ENCODE assay signal across 17 cellular contexts in genomic region chrX:63922221-63922620, GRCh38.
A peak's percentile ranks its signal among the peaks of the same experiment; 100 is the strongest.
DNase-seq lines count a peak whose midpoint lies in the region; ATAC-seq and TF ChIP-seq lines count a peak whose summit lies in the region.
"Had no signal": no experiment of that assay in that cellular context is flagged by ENCODE, and none has a peak within 500 bp of the region (broad histone marks: within the 10 kb centered on the region; RNA-seq: fewer than 3 reads in every experiment).

No MANE protein-coding gene starts in this region.

- peak overlapping the region; percentile 50 for H3K27ac ChIP-seq in RWPE2 (ENCODE audit: poor library complexity, severe bottlenecking)
- H3K27ac ChIP-seq: psoas muscle had no signal

- H3K9me3 ChIP-seq in RWPE2 (ENCODE audit: severe bottlenecking) = no peaks in the 10 kb centered on the region
- H3K9me3 ChIP-seq in skeletal muscle satellite cell (replicated peaks; ENCODE audit: low read length) = no peaks in the 10 kb centered on the region

- H3K4me1 ChIP-seq in RWPE2 (ENCODE audit: insufficient read depth, poor library complexity, severe bottlenecking) (no peaks in the 10 kb centered on the region), skeletal muscle satellite cell (ENCODE audit: control insufficient read depth, insufficient read depth, low read length) (peaks cover 24% of the 10 kb centered on the region)
- H3K4me1 ChIP-seq: psoas muscle had no signal

- H3K36me3 ChIP-seq in RWPE2 (ENCODE audit: low read depth) (no peaks in the 10 kb centered on the region), skeletal muscle satellite cell (ENCODE audit: insufficient read depth, low read length) (no peaks in the 10 kb centered on the region)

- peak overlapping the region; percentile 31 for H3K4me2 ChIP-seq in skeletal muscle satellite cell (ENCODE audit: low read length)

- TF ChIP-seq CTCF in RWPE2 (IDR thresholded peaks at IDR 0.05; ENCODE audit: poor library complexity, severe bottlenecking) = no peak
- TF ChIP-seq CTCF in epithelial cell of proximal tubule (conservative IDR thresholded peaks at IDR 0.05; ENCODE audit: low read depth, low read length) = no peak
- TF ChIP-seq CTCF in natural killer cell (IDR thresholded peaks at IDR 0.05) = no peak

- H3K4me1 Mint-ChIP-seq in natural killer cell = no peaks in the 10 kb centered on the region
- H3K4me1 Mint-ChIP-seq: activated B cell treated with CpG ODN at 0.5 μM for 24 hours had no signal

- ATAC-seq in RWPE2 (ENCODE audit: low read depth) = peak; percentile 79
- ATAC-seq in GM19397 (IDR thresholded peaks at IDR 0.05; ENCODE audit: unreplicated experiment) = no peak
- no peak for ATAC-seq in natural killer cell
- ATAC-seq: left colon, psoas muscle had no signal

- H3K9ac ChIP-seq in skeletal muscle satellite cell (ENCODE audit: low read depth, low read length) = peak overlapping the region; percentile 47

- no peak overlapping the region for H3K4me3 ChIP-seq in RWPE2 (ENCODE audit: severe bottlenecking)
- H3K4me3 ChIP-seq in epithelial cell of proximal tubule (ENCODE audit: low read depth, low read length) = no peak overlapping the region
- H3K4me3 ChIP-seq in skeletal muscle satellite cell (ENCODE audit: low read length) = no peak overlapping the region
- H3K4me3 ChIP-seq: psoas muscle had no signal

- H3K9me3 Mint-ChIP-seq in natural killer cell = peaks cover 2 to 8% of the 10 kb centered on the region in 2 donors
- H3K9me3 Mint-ChIP-seq: activated B cell treated with CpG ODN at 0.5 μM for 24 hours had no signal

- H3K27ac Mint-ChIP-seq in natural killer cell = no peak overlapping the region
- H3K27ac Mint-ChIP-seq: activated B cell treated with CpG ODN at 0.5 μM for 24 hours; CD4-positive, alpha-beta T cell had no signal

- no peaks in the 10 kb centered on the region for H3K27me3 Mint-ChIP-seq in natural killer cell (ENCODE audit: low read depth in 2 of 2)
- H3K27me3 Mint-ChIP-seq: activated B cell treated with CpG ODN at 0.5 μM for 24 hours; CD4-positive, alpha-beta T cell had no signal

- H3K27me3 ChIP-seq in RWPE2 (ENCODE audit: insufficient read depth, poor library complexity, severe bottlenecking) = no peaks in the 10 kb centered on the region
- H3K27me3 ChIP-seq in skeletal muscle satellite cell (ENCODE audit: control insufficient read depth, insufficient read depth, low read length) = no peaks in the 10 kb centered on the region

- peak; percentile 45 for DNase-seq in GM04503 (ENCODE audit: low read depth)
- DNase-seq in RWPE2 (ENCODE audit: low spot score) = no peak
- DNase-seq in epithelial cell of proximal tubule (ENCODE audit: low read depth) = peak; percentile 1
- no peak for DNase-seq in NCI-H524 (lab: John Stamatoyannopoulos, UW)
- DNase-seq in medulla oblongata (ENCODE audit: extremely low spot score) = no peak
- no peak for DNase-seq in natural killer cell
- DNase-seq: activated B cell treated with CpG ODN at 0.5 μM for 24 hours; caudate nucleus; CD4-positive, alpha-beta T cell; left colon; NCI-H1436 treated with DMSO at 0.1 percent for 48 hours; NCI-H446; psoas muscle; stimulated activated CD4-positive, alpha-beta T cell treated with anti-CD3 and anti-CD28 coated beads, Interleukin-15, amount 100 ng/mL, for 24 hours; substantia nigra had no signal

- no peak overlapping the region for H3K4me3 Mint-ChIP-seq in natural killer cell
- H3K4me3 Mint-ChIP-seq: activated B cell treated with CpG ODN at 0.5 μM for 24 hours; CD4-positive, alpha-beta T cell had no signal

- intact Hi-C loops in natural killer cell (cut with micrococcal nuclease) = no loop called here

- H3K36me3 Mint-ChIP-seq in natural killer cell = no peaks in the 10 kb centered on the region

Comparison
In these comparisons a context has a peak if more than half of its experiments do, and no peak if none do; other contexts are left out.
1. DNase-seq: peak in GM04503 (single experiment) and epithelial cell of proximal tubule (single experiment); none in RWPE2 (single experiment), NCI-H524 (0 of 2), medulla oblongata (single experiment) and natural killer cell (single experiment).